Comparison of ENCODE assay signal across 27 cellular contexts in the genomic region with DNA sequence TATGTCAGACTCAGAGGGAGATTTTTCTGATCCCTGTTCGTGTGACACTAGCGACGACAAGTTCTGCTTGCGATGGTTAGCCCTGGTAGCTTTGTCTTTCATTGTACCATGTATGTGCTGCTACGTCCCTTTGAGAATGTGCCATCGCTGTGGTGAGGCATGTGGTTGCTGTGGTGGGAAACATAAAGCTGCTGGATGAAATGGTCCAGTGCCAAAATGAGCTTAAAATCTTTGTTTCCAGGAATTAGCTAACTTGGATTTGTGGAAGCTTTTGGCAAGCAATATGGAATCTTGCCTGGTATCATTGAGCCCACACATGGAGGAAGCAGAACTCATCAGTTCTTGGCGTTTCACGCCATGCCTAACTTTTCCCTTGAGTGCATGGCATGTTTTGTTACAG.
"Had no signal": no experiment of that assay in that cellular context is flagged by ENCODE, and none has a peak within 500 bp of the region (broad histone marks: within the 10 kb centered on the region; RNA-seq: fewer than 3 reads in every experiment).

No MANE protein-coding gene starts in this region.

- H3K9me3 ChIP-seq: ascending aorta, Peyer's patch, SJSA1 had no signal

- DNase-seq: activated CD4-positive, alpha-beta T cell treated with anti-CD3 and anti-CD28 coated beads for 48 hours; activated CD4-positive, alpha-beta T cell treated with anti-CD3 and anti-CD28 coated beads, Interleukin-2, amount 50 U/mL, for 4 hours; activated CD4-positive, CD25-positive, alpha-beta regulatory T cell treated with anti-CD3 and anti-CD28 coated beads, Interleukin-2, amount 50 U/mL, for 72 hours; activated CD8-positive, alpha-beta memory T cell treated with anti-CD3 and anti-CD28 coated beads, Interleukin-2, amount 50 U/mL, for 48 hours; activated CD8-positive, alpha-beta T cell treated with anti-CD3 and anti-CD28 coated beads, Interleukin-2, amount 10 ng/mL, durations not matched to agents 7 days and 5 days; activated naive CD4-positive, alpha-beta T cell; activated T-cell treated with anti-CD3 and anti-CD28 coated beads, Interleukin-2, amount 50 U/mL, for 1 hour; amniotic stem cell; caudate nucleus; Kasumi-1; KBM-7; NCI-H1048; NCI-H1694; NCI-H2029; NCI-H2107; NCI-H510A treated with DMSO at 0.1 percent for 48 hours; NCI-H69; NK-92 treated with Interleukin-12 subunit alpha and Interleukin-12 subunit beta, amount 100 ng/mL, for 24 hours; OCI-M1; Peyer's patch; SHP77; SW 1271 had no signal

- H3K27me3 ChIP-seq: ascending aorta, Peyer's patch, SJSA1 had no signal

- H3K27ac ChIP-seq: ascending aorta, Peyer's patch, RWPE1, SJSA1 had no signal

- H3K4me3 ChIP-seq: ascending aorta, Peyer's patch, SJSA1 had no signal

- ATAC-seq: activated CD8-positive, alpha-beta T cell treated with anti-CD3 and anti-CD28 coated beads, Interleukin-2, amount 10 ng/mL, durations not matched to agents 7 days and 5 days; SK-N-SH treated with all-trans-retinoic acid at 6 μM for 48 hours; WTC11 had no signal

- H3K4me1 ChIP-seq: ascending aorta, Peyer's patch, SJSA1 had no signal
